Comparison of ENCODE assay signal across 8 cellular contexts in genomic region chr22:39349506-39349966, GRCh38. TPM values are rescaled to one million over a fixed set of nuclear protein-coding genes. Genes with fewer than 3 reads are reported as not detected.
DNase-seq lines count a peak whose midpoint lies in the region; ATAC-seq, FAIRE-seq and TF ChIP-seq lines count a peak whose summit lies in the region.

No MANE protein-coding gene starts in this region.

- H3F3A ChIP-seq in PC-9 (ENCODE audit: insufficient read depth, low read depth) = peaks cover 14% of the 10 kb centered on the region

- no peaks in the 10 kb centered on the region for H3K9me2 ChIP-seq in PC-9 (ENCODE audit: insufficient read depth)

- peaks cover 4% of the 10 kb centered on the region for H3K4me1 ChIP-seq in PC-9 (replicated peaks; ENCODE audit: insufficient read depth)
- peaks cover 5 to 19% of the 10 kb centered on the region in 2 donors for H3K4me1 ChIP-seq in left lung

- H3K4me3 ChIP-seq in AG10803 (ENCODE audit: low read length) (peak overlapping the region; percentile 67), PC-9 (peak overlapping the region; percentile 59), left lung (peak overlapping the region; percentile 44 to 51)

- no TSS peak for BruUV-seq in PC-9 (replicated peaks; lab: Mats Ljungman, UMichigan)

- intact Hi-C loops in PC-9 (cut with micrococcal nuclease; ENCODE audit: unreplicated experiment) (no loop called here), left lung (cut with DNase I) (no loop called here)

- no peak for TF ChIP-seq POLR2A in GM12891 (IDR thresholded peaks at IDR 0.05; ENCODE audit: low read depth, low read length)

- peak overlapping the region; percentile 80 for H3K4me2 ChIP-seq in PC-9

- CTCF ChIA-PET in PC-9 (lab: Charles Lee) = no interaction called here

- no peaks in the 10 kb centered on the region for H3K36me3 ChIP-seq in PC-9 (ENCODE audit: low read depth)
- H3K36me3 ChIP-seq in left lung = no peaks in the 10 kb centered on the region

- H3K79me2 ChIP-seq in PC-9 (ENCODE audit: low read depth) = no peaks in the 10 kb centered on the region

- TF ChIP-seq CTCF in AG10803 (conservative IDR thresholded peaks at IDR 0.05; ENCODE audit: low read length) (no peak), PC-9 (conservative IDR thresholded peaks at IDR 0.05) (no peak), left lung (IDR thresholded peaks at IDR 0.05) (no peak)

- peak; percentile 92 for FAIRE-seq in GM12891 (lab: Jason Lieb, UNC)

- H4K20me1 ChIP-seq in PC-9 (ENCODE audit: insufficient read depth) = no peaks in the 10 kb centered on the region

- H3K27ac ChIP-seq in PC-9 (no peak overlapping the region), left lung (peak overlapping the region in 1 of 2 donors; percentile 23), substantia nigra (ENCODE audit: low read depth, low read length, poor library complexity, severe bottlenecking) (peak overlapping the region; percentile 80)

- H3K27me3 ChIP-seq in PC-9 (ENCODE audit: insufficient read depth, low read depth) (peaks cover 12% of the 10 kb centered on the region; the same call in 1 of the 2 replicates), left lung (peaks cover 0 to 20% of the 10 kb centered on the region in 2 donors)

- POLR2A ChIA-PET in PC-9 (lab: Charles Lee; ENCODE audit: unreplicated experiment) = interaction anchor here (0.5 to 0.8 kb wide), 4 partner anchors 30 to 480 kb away, joined by 4 to 12 read pairs (median 6); partner anchors contain the start of gene RPL3

- DNase-seq in AG10803 (ENCODE audit: low read depth) (no peak), GM12891 (ENCODE audit: insufficient read length, low spot score) (peak; percentile 62), PC-9 (peak in 1 of 2 experiments; percentile 28), cerebellum (ENCODE audit: low spot score) (peak; percentile 90), left lung (no peak), substantia nigra (lab: John Stamatoyannopoulos, UW) (peak in 33 of 49 donors; percentile 18 to 82 (median 44)), superior temporal gyrus (ENCODE audit: extremely low spot score) (no peak)
- no peak for DNase-seq in central memory CD4-positive, alpha-beta T cell

- no peaks in the 10 kb centered on the region for H3K9me3 ChIP-seq in PC-9 (ENCODE audit: insufficient read depth, low read depth)
- no peaks in the 10 kb centered on the region for H3K9me3 ChIP-seq in left lung

- H2AFZ ChIP-seq in PC-9 = no peak overlapping the region

- peak; percentile 58 for ATAC-seq in left lung

TF ChIP-seq in GM12891, 5 proteins besides CTCF, POLR2A, EP300 and RAD21:
- no peak for TF ChIP-seq TAF1 (IDR thresholded peaks at IDR 0.05; ENCODE audit: low read depth, low read length)
- TF ChIP-seq POLR2AphosphoS5 (IDR thresholded peaks at IDR 0.05; ENCODE audit: low read depth, low read length) = no peak
- no peak for TF ChIP-seq POU2F2 (IDR thresholded peaks at IDR 0.05; ENCODE audit: low read depth, low read length)
- no peak for TF ChIP-seq SPI1 (IDR thresholded peaks at IDR 0.05; ENCODE audit: low read depth, low read length)
- TF ChIP-seq PAX5 (IDR thresholded peaks at IDR 0.05; ENCODE audit: insufficient read depth, low read length, severe bottlenecking) = no peak

RNA-seq across cellular contexts. Expression of gene SYNGR1, which starts 0.3 kb away (rescaled TPM):
- polyA plus RNA-seq in GM12891 (2012; ENCODE audit: low read depth, missing spikeins) = 4.9 TPM
- total RNA-seq in PC-9 (2021) (12.0 and 19.1 TPM in 2 replicates), cerebellum (56.1 TPM), left lung (1 to 10 TPM; 5.5 to 7.2 TPM)

RNA-seq across cellular contexts. Expression of gene RPL3, which starts 30.1 kb away (rescaled TPM):
- 5,515 TPM for polyA plus RNA-seq in GM12891 (2012; ENCODE audit: low read depth, missing spikeins)
- total RNA-seq in PC-9 (2021) = 1,699 and 2,252 TPM in 2 replicates
- 983 TPM for total RNA-seq in cerebellum
- total RNA-seq in left lung = 1,000 to 10,000 TPM; 1,506 to 1,575 TPM

RNA-seq across cellular contexts. Expression of gene TAB1, which starts 50.0 kb away (rescaled TPM):
- 8.7 TPM for polyA plus RNA-seq in GM12891 (2012; ENCODE audit: low read depth, missing spikeins)
- total RNA-seq in PC-9 (2021) (39.9 and 42.8 TPM in 2 replicates), cerebellum (16.6 TPM), left lung (10 to 100 TPM; 20.5 to 21.5 TPM)

Comparison
In these comparisons a context has a peak if more than half of its experiments do, and no peak if none do; other contexts are left out.
1. DNase-seq: peak in GM12891 (single experiment), cerebellum (single experiment) and substantia nigra (33 of 49); none in AG10803 (single experiment), left lung (0 of 2), central memory CD4-positive, alpha-beta T cell (single experiment) and superior temporal gyrus (single experiment).
2. Peak in every context shown above with its lines, with median percentiles within 50 percentile points of each other: H3K4me3 ChIP-seq.